Comparison of ENCODE assay signal across 8 cellular contexts in the genomic region with DNA sequence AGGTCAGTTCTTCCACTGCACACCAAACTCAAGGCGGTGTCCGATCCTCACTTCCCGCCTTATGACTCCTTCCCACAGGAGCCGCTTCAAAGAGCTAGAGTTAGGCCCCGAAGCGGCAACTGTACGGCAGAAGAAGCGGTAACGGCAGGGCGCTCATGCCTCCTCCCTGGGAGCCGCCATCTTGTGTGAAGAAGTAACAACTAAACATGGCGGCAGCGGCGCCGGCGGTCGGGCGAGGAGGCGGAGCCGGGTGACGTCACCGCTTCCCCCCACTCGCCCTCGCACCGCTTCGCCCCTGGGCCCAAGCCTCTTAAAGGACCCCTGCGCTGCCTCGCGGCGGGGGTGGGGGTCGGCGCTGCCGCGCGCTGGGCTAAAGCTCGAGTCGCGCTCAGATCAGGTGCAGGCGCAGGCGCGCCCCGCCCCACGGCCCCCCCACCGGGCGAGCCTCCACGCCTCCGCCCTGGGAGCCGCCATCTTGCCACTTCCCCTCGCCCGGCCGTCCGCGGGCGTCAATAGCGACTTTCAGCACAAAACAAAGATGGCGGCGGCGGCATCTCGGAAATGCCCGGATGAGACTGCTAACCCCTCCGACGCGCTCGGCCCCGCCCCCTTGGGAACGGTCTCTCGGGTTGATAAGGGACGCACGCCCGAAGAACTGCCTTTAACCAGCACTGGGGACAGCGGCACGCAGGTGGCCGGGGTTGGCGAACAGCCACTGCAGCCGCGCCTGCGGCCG. TPM values are rescaled to one million over a fixed set of nuclear protein-coding genes. Genes with fewer than 3 reads are reported as not detected.
DNase-seq lines count a peak whose midpoint lies in the region; ATAC-seq and TF ChIP-seq lines count a peak whose summit lies in the region.

A gene (minus strand): TSS at position 187 of the 736 bp plus-strand sequence. CDS start 978 bp downstream, outside the sequence.

- H3K4me3 ChIP-seq in kidney epithelial cell (ENCODE audit: low read depth, low read length), result peak within 1 kb of the TSS; percentile 81

- TF ChIP-seq CTCF in kidney epithelial cell (IDR thresholded peaks at IDR 0.05; ENCODE audit: insufficient read depth, low read length, poor library complexity, severe bottlenecking), result no peak

- no peaks in the 10 kb centered on the region for H3K36me3 ChIP-seq in kidney epithelial cell (ENCODE audit: control insufficient read depth, insufficient read depth, low read length)

- DNase-seq in ACHN (peak; percentile 76), NCI-H2227 treated with DMSO at 0.1 percent for 48 hours (lab: John Stamatoyannopoulos, UW) (peak; percentile 92), cerebellar cortex (ENCODE audit: low spot score) (peak; percentile 86), kidney epithelial cell (ENCODE audit: low read depth) (no peak)
- peak; percentile 84 to 93 for DNase-seq in stimulated activated CD4-positive, alpha-beta T cell treated with anti-CD3 and anti-CD28 coated beads, Interleukin-15, amount 100 ng/mL, for 48 hours (ENCODE audit: low read depth in 2 of 2)

- in situ Hi-C loops in ACHN (cut with HindIII; ENCODE audit: low pct_ligation_motif_present, low pct_unique_long_range_greater_than_20kb, low sequenced_read_pairs), result no loop called here

- H3K27me3 ChIP-seq in kidney epithelial cell (ENCODE audit: control insufficient read depth, insufficient read depth, low read length), result no peaks in the 10 kb centered on the region

- ATAC-seq in GM18873 (IDR thresholded peaks at IDR 0.05; ENCODE audit: low FRiP score, unreplicated experiment) (peak; percentile 46), HG03139 (IDR thresholded peaks at IDR 0.05; ENCODE audit: unreplicated experiment) (peak; percentile 37)
- peak; percentile 35 to 45 for ATAC-seq in activated CD4-positive, CD25-positive, alpha-beta regulatory T cell treated with anti-CD3 and anti-CD28 coated beads, Interleukin-2, amount 50 U/mL, for 24 hours

RNA-seq across cellular contexts. Expression of the gene that starts here (rescaled TPM):
- total RNA-seq in kidney epithelial cell, result 56.2 and 72.2 TPM in 2 replicates
